In genomic region chr12:32666510-32666909, GRCh38 we compare ENCODE assay signal across 21 cellular contexts. TPM values are rescaled to one million over a fixed set of nuclear protein-coding genes. Genes with fewer than 3 reads are reported as not detected.
A peak's percentile ranks its signal among the peaks of the same experiment; 100 is the strongest.
DNase-seq lines count a peak whose midpoint lies in the region; ATAC-seq, FAIRE-seq and TF ChIP-seq lines count a peak whose summit lies in the region.
"Had no signal": no experiment of that assay in that cellular context is flagged by ENCODE, and none has a peak within 500 bp of the region (broad histone marks: within the 10 kb centered on the region; RNA-seq: fewer than 3 reads in every experiment).

No MANE protein-coding gene starts in this region.

- TF ChIP-seq CTCF in GM23338 (conservative IDR thresholded peaks at IDR 0.05; ENCODE audit: low read depth in 2 of 2): no peak
- no peak for TF ChIP-seq CTCF in K562 (IDR thresholded peaks at IDR 0.05 in 2 of 3, conservative IDR thresholded peaks at IDR 0.05 in 1 of 3; ENCODE audit: insufficient read depth in 2 of 3, low read depth in 1 of 3, low read length in 3 of 3)
- no peak for TF ChIP-seq CTCF in lower lobe of right lung (IDR thresholded peaks at IDR 0.05)
- TF ChIP-seq CTCF in thyroid gland (IDR thresholded peaks at IDR 0.05): no peak

- H3K27me3 ChIP-seq in GM23338 (ENCODE audit: insufficient read depth) (no peaks in the 10 kb centered on the region), K562 (ENCODE audit: control insufficient read depth in 2 of 2, insufficient read depth in 2 of 2, low read length in 2 of 2) (peaks cover 4 to 6% of the 10 kb centered on the region in 2 experiments; a peak in 3 of 5 replicates), lower lobe of right lung (ENCODE audit: low read depth) (no peaks in the 10 kb centered on the region), thyroid gland (no peaks in the 10 kb centered on the region)
- H3K27me3 ChIP-seq: foreskin keratinocyte, Peyer's patch, uterus had no signal

- H4K20me1 ChIP-seq in GM23338 (replicated peaks; ENCODE audit: insufficient read depth) (no peaks in the 10 kb centered on the region), K562 (replicated peaks; ENCODE audit: control insufficient read depth, insufficient read depth, low read length) (no peaks in the 10 kb centered on the region)

- no peaks in the 10 kb centered on the region; the same call in 1 of the 2 replicates for H3F3A ChIP-seq in GM23338 (replicated peaks; ENCODE audit: low read depth)

- no peak overlapping the region for H3K9ac ChIP-seq in K562 (ENCODE audit: insufficient read depth in 1 of 2, low read depth in 2 of 2, low read length in 2 of 2)

- H3K27me3 Mint-ChIP-seq in GM23338 (ENCODE audit: insufficient read depth, low read depth, poor library complexity): no peaks in the 10 kb centered on the region
- H3K27me3 Mint-ChIP-seq in stimulated activated memory B cell treated with anti-CD40 and anti-IgM and Interleukin-4, amounts not matched to agents 10 μg/mL and 1 μg/mL and 100 μg/mL, for 72 hours: no peaks in the 10 kb centered on the region
- H3K27me3 Mint-ChIP-seq: stimulated activated naive CD8-positive, alpha-beta T cell treated with anti-CD3 and anti-CD28 coated beads, Interleukin-15, amount 100 ng/mL, for 72 hours had no signal

- peaks cover 3% of the 10 kb centered on the region; the same call in 1 of the 3 replicates for H3K4me1 Mint-ChIP-seq in GM23338
- H3K4me1 Mint-ChIP-seq in stimulated activated memory B cell treated with anti-CD40 and anti-IgM and Interleukin-4, amounts not matched to agents 10 μg/mL and 1 μg/mL and 100 μg/mL, for 72 hours: no peaks in the 10 kb centered on the region
- H3K4me1 Mint-ChIP-seq: CD8-positive, alpha-beta memory T cell; stimulated activated naive CD8-positive, alpha-beta T cell treated with anti-CD3 and anti-CD28 coated beads, Interleukin-15, amount 100 ng/mL, for 72 hours had no signal

- in situ Hi-C loops in K562 (cut with MboI): loop anchor here (5.0 kb wide), 1 partner anchor 209 kb away; no protein-coding TSS in a partner anchor

- H3K36me3 ChIP-seq in GM23338 (ENCODE audit: insufficient read depth) (0 out of 2 replicates have a peak, but pooled peaks cover 3% of the 10 kb centered on the region), K562 (ENCODE audit: control insufficient read depth, insufficient read depth, low read length) (no peaks in the 10 kb centered on the region), lower lobe of right lung (no peaks in the 10 kb centered on the region), thyroid gland (no peaks in the 10 kb centered on the region)
- H3K36me3 ChIP-seq: Peyer's patch, uterus had no signal

- peaks cover 26% of the 10 kb centered on the region for H3K9me3 Mint-ChIP-seq in GM23338
- peaks cover 9% of the 10 kb centered on the region for H3K9me3 Mint-ChIP-seq in stimulated activated memory B cell treated with anti-CD40 and anti-IgM and Interleukin-4, amounts not matched to agents 10 μg/mL and 1 μg/mL and 100 μg/mL, for 72 hours
- H3K9me3 Mint-ChIP-seq: natural killer cell treated with Interleukin-12 subunit alpha and Interleukin-12 subunit beta and Interleukin-15 and Interleukin-18, amount 100 ng/mL, for 72 hours had no signal

- intact Hi-C loops in K562 (cut with micrococcal nuclease) (no loop called here), lower lobe of right lung (cut with DNase I) (no loop called here), thyroid gland (cut with DNase I) (loop anchor here (10.0 kb wide), 1 partner anchor 302 kb away; no protein-coding TSS in a partner anchor)

- peak overlapping the region; percentile 85 for H2AFZ ChIP-seq in GM23338
- 0 out of 2 replicates have a peak overlapping the region, but pooled peaks have one; percentile 40 for H2AFZ ChIP-seq in K562 (ENCODE audit: low read depth, low read length)

- BruUV-seq in K562 (replicated peaks; lab: Mats Ljungman, UMichigan): no TSS peak

- H3K4me1 ChIP-seq in GM23338 (ENCODE audit: insufficient read depth) (no peaks in the 10 kb centered on the region; the same call in 1 of the 2 replicates), K562 (replicated peaks in 1 of 2; ENCODE audit: control insufficient read depth in 2 of 2, insufficient read depth in 2 of 2, low read length in 2 of 2) (no peaks in the 10 kb centered on the region), lower lobe of right lung (no peaks in the 10 kb centered on the region), thyroid gland (no peaks in the 10 kb centered on the region)
- H3K4me1 ChIP-seq: foreskin keratinocyte, Peyer's patch, uterus had no signal

- H3K4me2 ChIP-seq in GM23338 (no peak overlapping the region), K562 (ENCODE audit: insufficient read depth, low read length) (no peak overlapping the region)

- CTCF ChIA-PET in K562 (lab: Yijun Ruan, JAX; ENCODE audit: low intra/inter-chr PET ratio): interaction anchor here (0.6 kb wide), 1 partner anchor 209 kb away, joined by 3 read pairs; no protein-coding TSS in a partner anchor

- no peaks in the 10 kb centered on the region for H3K9me2 ChIP-seq in GM23338 (ENCODE audit: insufficient read depth)

- ATAC-seq in GM23338: no peak
- no peak for ATAC-seq in K562
- ATAC-seq in lower lobe of right lung: no peak
- ATAC-seq in GM19023 (IDR thresholded peaks at IDR 0.05; ENCODE audit: unreplicated experiment): no peak
- ATAC-seq in stimulated activated memory B cell treated with anti-CD40 and anti-IgM and Interleukin-4, amounts not matched to agents 10 μg/mL and 1 μg/mL and 100 μg/mL, for 72 hours: no peak
- ATAC-seq: foreskin keratinocyte; natural killer cell treated with Interleukin-12 subunit alpha and Interleukin-12 subunit beta and Interleukin-15 and Interleukin-18, amount 100 ng/mL, for 72 hours; stimulated activated naive CD8-positive, alpha-beta T cell treated with anti-CD3 and anti-CD28 coated beads, Interleukin-15, amount 100 ng/mL, for 72 hours had no signal

- no peak overlapping the region for H3K27ac Mint-ChIP-seq in GM23338
- no peak overlapping the region for H3K27ac Mint-ChIP-seq in stimulated activated memory B cell treated with anti-CD40 and anti-IgM and Interleukin-4, amounts not matched to agents 10 μg/mL and 1 μg/mL and 100 μg/mL, for 72 hours
- H3K27ac Mint-ChIP-seq: CD8-positive, alpha-beta memory T cell; natural killer cell treated with Interleukin-12 subunit alpha and Interleukin-12 subunit beta and Interleukin-15 and Interleukin-18, amount 100 ng/mL, for 72 hours; stimulated activated naive CD8-positive, alpha-beta T cell treated with anti-CD3 and anti-CD28 coated beads, Interleukin-15, amount 100 ng/mL, for 72 hours had no signal

- no peak for TF ChIP-seq POLR2A in K562 (conservative IDR thresholded peaks at IDR 0.05)
- TF ChIP-seq POLR2A in thyroid gland (IDR thresholded peaks at IDR 0.05): no peak
- TF ChIP-seq POLR2A in H54 (IDR thresholded peaks at IDR 0.05; ENCODE audit: low read depth, low read length): no peak

- POLR2A ChIA-PET in K562 (lab: Yijun Ruan, JAX): no interaction called here

- FAIRE-seq in K562 (lab: Jason Lieb, UNC): no peak
- no peak for FAIRE-seq in H54 (lab: Jason Lieb, UNC)

- DNase-seq in A172 (ENCODE audit: low spot score) (peak; percentile 67), GM23338 (ENCODE audit: low spot score) (no peak), K562 (ENCODE audit: extremely low read depth in 1 of 4, low spot score in 3 of 4) (no peak), lower lobe of right lung (no peak), thyroid gland (no peak), H54 (ENCODE audit: insufficient read length, low spot score) (no peak)
- DNase-seq: activated CD4-positive, alpha-beta T cell treated with anti-CD3 and anti-CD28 coated beads for 48 hours; activated naive CD4-positive, alpha-beta T cell; anterior cingulate cortex; CD8-positive, alpha-beta memory T cell; foreskin keratinocyte; KBM-7; NCI-H1048; NCI-H2107; NCI-H69; Peyer's patch; stimulated activated naive CD8-positive, alpha-beta T cell treated with anti-CD3 and anti-CD28 coated beads, Interleukin-15, amount 100 ng/mL, for 72 hours; uterus had no signal

- TF ChIP-seq RAD21 in K562 (CRISPR knock-in tag; conservative IDR thresholded peaks at IDR 0.05 in 1 of 2, IDR thresholded peaks at IDR 0.05 in 1 of 2): no peak

- no peak overlapping the region for H3K4me3 ChIP-seq in GM23338
- no peak overlapping the region for H3K4me3 ChIP-seq in K562
- H3K4me3 ChIP-seq in lower lobe of right lung: peak overlapping the region; percentile 30
- no peak overlapping the region for H3K4me3 ChIP-seq in thyroid gland (replicated peaks in 1 of 3)
- H3K4me3 ChIP-seq: Peyer's patch had no signal

- no peaks in the 10 kb centered on the region for H3K79me2 ChIP-seq in GM23338 (replicated peaks; ENCODE audit: insufficient read depth)
- no peaks in the 10 kb centered on the region for H3K79me2 ChIP-seq in K562 (ENCODE audit: control insufficient read depth, insufficient read depth, low read length)

- no peaks in the 10 kb centered on the region for H3K9me1 ChIP-seq in K562 (ENCODE audit: control insufficient read depth, insufficient read depth, low read length)

- no peak for TF ChIP-seq EP300 in K562 (IDR thresholded peaks at IDR 0.05; ENCODE audit: low read length)

- peaks cover 20% of the 10 kb centered on the region for H3K36me3 Mint-ChIP-seq in GM23338 (ENCODE audit: low read depth)
- H3K36me3 Mint-ChIP-seq in stimulated activated memory B cell treated with anti-CD40 and anti-IgM and Interleukin-4, amounts not matched to agents 10 μg/mL and 1 μg/mL and 100 μg/mL, for 72 hours: no peaks in the 10 kb centered on the region
- H3K36me3 Mint-ChIP-seq: natural killer cell treated with Interleukin-12 subunit alpha and Interleukin-12 subunit beta and Interleukin-15 and Interleukin-18, amount 100 ng/mL, for 72 hours had no signal

- H3K9me3 ChIP-seq in K562 (replicated peaks; ENCODE audit: control insufficient read depth, insufficient read depth, low read depth, low read length): peaks cover 2% of the 10 kb centered on the region; the same call in 1 of the 2 replicates
- H3K9me3 ChIP-seq in lower lobe of right lung: no peaks in the 10 kb centered on the region
- H3K9me3 ChIP-seq in thyroid gland: no peaks in the 10 kb centered on the region
- H3K9me3 ChIP-seq: uterus had no signal

- H3K4me3 Mint-ChIP-seq in GM23338: no peak overlapping the region
- no peak overlapping the region for H3K4me3 Mint-ChIP-seq in stimulated activated memory B cell treated with anti-CD40 and anti-IgM and Interleukin-4, amounts not matched to agents 10 μg/mL and 1 μg/mL and 100 μg/mL, for 72 hours
- H3K4me3 Mint-ChIP-seq: natural killer cell treated with Interleukin-12 subunit alpha and Interleukin-12 subunit beta and Interleukin-15 and Interleukin-18, amount 100 ng/mL, for 72 hours had no signal

- WGBS in K562 (ENCODE audit: insufficient coverage, low coverage, missing lambda C conversion rate): 19% methylated on average over 5 of the region's 5 CpGs
- 71 to 85% methylated on average over 5 of the region's 5 CpGs for WGBS in thyroid gland, 2 donors

- H3K27ac ChIP-seq in GM23338 (ENCODE audit: low read depth) (no peak overlapping the region), K562 (ENCODE audit: extremely low read depth, low read depth, low read length) (no peak overlapping the region), lower lobe of right lung (no peak overlapping the region), thyroid gland (no peak overlapping the region)
- H3K27ac ChIP-seq: foreskin keratinocyte, Peyer's patch, uterus had no signal

RNA-seq across cellular contexts. Expression of gene DNM1L, which starts 12.6 kb away (rescaled TPM):
- total RNA-seq in A172 (2014; rRNA removed; shearing (Covaris generic)): 66.1 and 75.1 TPM in 2 replicates
- 89.9 and 94.8 TPM in 2 replicates for total RNA-seq in GM23338 (2014; rRNA removed; shearing (Covaris generic))
- polyA plus RNA-seq in GM23338 (2016; fragmentation: Nextera tagmentation; extraction: Ambion mirVana) (54.3 and 72.2 TPM in 2 replicates), K562 (2011; rRNA removed) (72.4 and 82.8 TPM in 2 replicates), K562 (2014; fragmentation: Illumina TruSeq; extraction: Trizol) (56.6 and 69.8 TPM in 2 replicates), K562 (2014; fragmentation: Nextera tagmentation; extraction: Ambion mirVana) (10 to 100 TPM; 24.1 to 46.2 TPM), K562 (2014; rRNA removed) (46.6 and 54.5 TPM in 2 replicates)
- 53.2 and 202 TPM in 2 replicates for total RNA-seq in K562 (2011; cell fraction: chromatin; rRNA removed; ENCODE audit: low replicate concordance)
- 26.0 and 40.5 TPM in 2 replicates for total RNA-seq in K562 (2011; cell fraction: nucleolus; rRNA removed)
- 58.5 and 76.0 TPM in 2 replicates for total RNA-seq in K562 (2011; cell fraction: nucleoplasm; rRNA removed)
- total RNA-seq in K562 (2014; rRNA removed) (42.3 and 49.6 TPM in 2 replicates), K562 (2014; rRNA removed; fragmentation: Illumina TruSeq; extraction: Trizol) (79.1 and 86.8 TPM in 2 replicates), K562 (2015; rRNA removed; fragmentation: Illumina TruSeq; extraction: Trizol) (73.0 and 76.4 TPM in 2 replicates), K562 (2021) (48.8 and 61.5 TPM in 2 replicates), lower lobe of right lung (40.9 TPM), thyroid gland (10 to 100 TPM; 49.7 to 93.7 (median 56.8) TPM)
- polyA plus RNA-seq in K562 (2011; cell fraction: cytosol; rRNA removed): 13.3 and 29.2 TPM in 2 replicates
- 64.7 and 86.6 TPM in 2 replicates for polyA plus RNA-seq in K562 (2011; cell fraction: nucleus; rRNA removed)
- 42.7 and 43.3 TPM in 2 replicates for polyA plus RNA-seq in K562 (2012)
- 105 and 108 TPM in 2 replicates for polyA minus RNA-seq in K562 (2011; rRNA and poly(A)+ RNA removed)
- polyA minus RNA-seq in K562 (2011; cell fraction: cytosol; rRNA and poly(A)+ RNA removed): 28.9 and 36.7 TPM in 2 replicates
- 60.2 and 106 TPM in 2 replicates for polyA minus RNA-seq in K562 (2011; cell fraction: nucleus; rRNA and poly(A)+ RNA removed)
